ENCODE assay signal across 20 cellular contexts in the genomic region with DNA sequence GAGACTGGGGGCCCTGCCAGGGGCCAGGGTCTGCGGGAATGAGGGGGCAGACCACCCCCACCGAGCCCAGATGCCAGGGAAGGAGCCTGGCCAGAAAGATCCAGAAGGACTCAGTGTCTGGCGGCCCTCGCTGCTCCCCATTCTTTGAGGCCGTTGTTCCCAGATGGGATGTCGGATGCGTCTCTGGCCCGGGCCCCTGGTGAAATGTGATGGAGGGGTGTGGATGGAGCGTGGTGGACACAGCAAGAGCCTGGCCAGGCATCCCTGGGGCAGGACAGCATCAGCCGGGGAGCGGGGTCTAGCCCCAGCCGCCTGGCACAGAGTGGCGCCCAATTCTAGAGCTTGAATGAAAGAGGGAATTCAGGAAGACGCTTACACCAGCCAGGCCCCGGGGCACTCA. TPM values are rescaled to one million over a fixed set of nuclear protein-coding genes. Genes with fewer than 3 reads are reported as not detected.
"Had no signal": no experiment of that assay in that cellular context is flagged by ENCODE, and none has a peak within 500 bp of the region (broad histone marks: within the 10 kb centered on the region; RNA-seq: fewer than 3 reads in every experiment).

No MANE protein-coding gene starts in this region.

- ATAC-seq: activated CD8-positive, alpha-beta memory T cell treated with anti-CD3 and anti-CD28 coated beads, Interleukin-2, amount 10 ng/mL, durations not matched to agents 7 days and 5 days; effector memory CD8-positive, alpha-beta T cell; naive thymus-derived CD4-positive, alpha-beta T cell; right lobe of liver had no signal

- H3K36me3 Mint-ChIP-seq: activated CD8-positive, alpha-beta memory T cell treated with anti-CD3 and anti-CD28 coated beads, Interleukin-2, amount 10 ng/mL, durations not matched to agents 7 days and 5 days had no signal

- H3K9me3 Mint-ChIP-seq: activated B cell treated with CpG ODN at 0.5 μM for 24 hours; activated naive CD4-positive, alpha-beta T cell treated with anti-CD3 and anti-CD28 coated beads for 36 hours; dendritic cell treated with granulocyte-macrophage colony-stimulating factor and Interleukin-4, amounts not matched to agents 40 ng/mL and 50 ng/mL, for 4 days; effector memory CD8-positive, alpha-beta T cell; naive thymus-derived CD4-positive, alpha-beta T cell had no signal

- H3K4me3 Mint-ChIP-seq: activated B cell treated with CpG ODN at 0.5 μM for 24 hours; activated CD8-positive, alpha-beta memory T cell treated with anti-CD3 and anti-CD28 coated beads, Interleukin-2, amount 10 ng/mL, durations not matched to agents 7 days and 5 days; activated naive CD4-positive, alpha-beta T cell treated with anti-CD3 and anti-CD28 coated beads for 36 hours; dendritic cell treated with granulocyte-macrophage colony-stimulating factor and Interleukin-4, amounts not matched to agents 40 ng/mL and 50 ng/mL, for 4 days; effector memory CD8-positive, alpha-beta T cell had no signal

- H3K4me1 ChIP-seq: prostate gland had no signal

- H3K27ac Mint-ChIP-seq: activated B cell treated with CpG ODN at 0.5 μM for 24 hours; dendritic cell treated with granulocyte-macrophage colony-stimulating factor and Interleukin-4, amounts not matched to agents 40 ng/mL and 50 ng/mL, for 4 days; effector memory CD8-positive, alpha-beta T cell had no signal

- DNase-seq: activated B cell treated with CpG ODN at 0.5 μM for 24 hours; activated CD4-positive, alpha-beta T cell treated with anti-CD3 and anti-CD28 coated beads, Interleukin-2, amount 50 U/mL, for 1 hour; activated naive CD4-positive, alpha-beta T cell treated with anti-CD3 and anti-CD28 coated beads for 36 hours; central memory CD4-positive, alpha-beta T cell; effector memory CD8-positive, alpha-beta T cell; kidney glomerular epithelial cell; naive thymus-derived CD4-positive, alpha-beta T cell; stimulated activated CD4-positive, alpha-beta T cell treated with anti-CD3 and anti-CD28 coated beads, Interleukin-2, amount 100 ng/mL, for 24 hours; stimulated activated naive CD4-positive, alpha-beta T cell; substantia nigra; transverse colon had no signal

- H3K9me3 ChIP-seq: neutrophil, prostate gland, right lobe of liver, transverse colon had no signal

- H3K27me3 ChIP-seq: hepatocyte, right lobe of liver had no signal

- H3K4me3 ChIP-seq: hepatocyte, prostate gland, right lobe of liver, SK-N-MC, transverse colon had no signal

- H3K27ac ChIP-seq: epithelial cell of prostate, neutrophil, prostate gland, right lobe of liver, SK-N-MC had no signal

- H3K36me3 ChIP-seq: neutrophil, prostate gland, right lobe of liver, transverse colon had no signal

RNA-seq across cellular contexts. Expression of a gene that starts 46.2 kb away (rescaled TPM):
- total RNA-seq: mononuclear cell had no signal
